Comparison of ENCODE assay signal across 25 cellular contexts in the genomic region with DNA sequence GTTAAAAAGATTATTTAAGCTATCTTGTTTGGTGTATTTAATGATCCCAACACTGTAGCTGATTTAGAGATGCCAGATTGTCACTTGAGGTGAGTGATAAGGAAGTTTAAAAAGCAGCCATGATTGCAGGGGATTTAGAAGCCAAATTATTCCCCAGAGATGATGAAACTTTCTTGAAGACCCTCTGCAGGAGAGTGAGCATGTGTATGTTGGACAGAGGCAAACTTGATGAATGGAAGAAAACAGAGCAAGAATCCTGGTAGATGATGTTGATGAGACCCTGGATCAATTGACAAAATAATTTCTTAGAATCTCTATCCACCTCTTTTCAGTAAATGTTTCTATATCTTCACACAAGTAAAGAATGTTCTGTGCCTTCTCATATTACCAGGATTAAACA. TPM values are rescaled to one million over a fixed set of nuclear protein-coding genes. Genes with fewer than 3 reads are reported as not detected.
"Had no signal": no experiment of that assay in that cellular context is flagged by ENCODE, and none has a peak within 500 bp of the region (broad histone marks: within the 10 kb centered on the region; RNA-seq: fewer than 3 reads in every experiment).

No MANE protein-coding gene starts in this region.

- DNase-seq: cortex of kidney; effector CD8-positive, alpha-beta T cell; effector memory CD8-positive, alpha-beta T cell; endodermal cell; erythroblast; esophagus squamous epithelium; foreskin fibroblast; foreskin melanocyte; gastrocnemius medialis; glutamatergic neuron; head of caudate nucleus; heart right ventricle; hippocampal formation; left cardiac atrium; left lung; left ventricle myocardium superior; lower lobe of right lung; mesenchymal stem cell; mucosa of descending colon; naive B cell had no signal

- H3K27me3 Mint-ChIP-seq: dendritic cell treated with granulocyte-macrophage colony-stimulating factor and Interleukin-4, amounts not matched to agents 40 ng/mL and 50 ng/mL, for 4 days had no signal

- H3K27ac ChIP-seq: epithelial cell of prostate, esophagus squamous epithelium, gastrocnemius medialis, heart right ventricle, left lung, lower lobe of right lung had no signal

- H3K4me3 Mint-ChIP-seq: dendritic cell treated with granulocyte-macrophage colony-stimulating factor and Interleukin-4, amounts not matched to agents 40 ng/mL and 50 ng/mL, for 4 days; effector memory CD8-positive, alpha-beta T cell; endodermal cell; mesothelial cell of epicardium; naive B cell had no signal

- H3K36me3 Mint-ChIP-seq: mesothelial cell of epicardium, naive B cell had no signal

- H3K4me1 ChIP-seq: esophagus squamous epithelium, gastrocnemius medialis, left lung, lower lobe of right lung had no signal

- H3K27me3 ChIP-seq: gastrocnemius medialis, left lung had no signal

- H3K4me3 ChIP-seq: esophagus squamous epithelium, gastrocnemius medialis, heart right ventricle, left lung, lower lobe of right lung, mucosa of descending colon had no signal

- H3K27ac Mint-ChIP-seq: dendritic cell treated with granulocyte-macrophage colony-stimulating factor and Interleukin-4, amounts not matched to agents 40 ng/mL and 50 ng/mL, for 4 days; effector memory CD8-positive, alpha-beta T cell; endodermal cell; mesothelial cell of epicardium; naive B cell had no signal

- H3K9me3 Mint-ChIP-seq: dendritic cell treated with granulocyte-macrophage colony-stimulating factor and Interleukin-4, amounts not matched to agents 40 ng/mL and 50 ng/mL, for 4 days; endodermal cell; mesothelial cell of epicardium had no signal

- ATAC-seq: effector memory CD8-positive, alpha-beta T cell; esophagus mucosa; gastrocnemius medialis; heart right ventricle; left cardiac atrium; left lung; left ventricle myocardium superior; lower lobe of right lung; mucosa of descending colon had no signal

- H3K36me3 ChIP-seq: esophagus squamous epithelium, gastrocnemius medialis, heart right ventricle, left lung, lower lobe of right lung had no signal

- H3K4me1 Mint-ChIP-seq: naive B cell had no signal

RNA-seq across cellular contexts. Expression of a gene that starts 14.4 kb away (rescaled TPM):
- total RNA-seq: esophagus mucosa, esophagus squamous epithelium, left ventricle myocardium superior had no signal
- polyA plus RNA-seq: keratinocyte had no signal
